Comparison of ENCODE assay signal across 1 cellular context in genomic region chr10:110774069-110775021, GRCh38.
TF ChIP-seq lines count a peak whose summit lies in the region.

No MANE protein-coding gene starts in this region.

TF ChIP-seq in HepG2, 621 proteins besides CTCF, POLR2A, EP300 and RAD21 (continued from another document):
- TF ChIP-seq ZBTB40 (IDR thresholded peaks at IDR 0.05) (no peak), ZBTB40 (CRISPR knock-in tag; IDR thresholded peaks at IDR 0.05) (no peak; the same call in 1 of the 2 replicates), HDAC6 (IDR thresholded peaks at IDR 0.05; ENCODE audit: low read depth, low read length) (no peak), IRX3 (CRISPR knock-in tag; IDR thresholded peaks at IDR 0.05; ENCODE audit: borderline replicate concordance, low read depth) (no peak), TIGD3 (CRISPR knock-in tag; IDR thresholded peaks at IDR 0.05; ENCODE audit: borderline replicate concordance) (no peak), PAX8 (CRISPR knock-in tag; IDR thresholded peaks at IDR 0.05; ENCODE audit: borderline replicate concordance) (no peak), HNF4A (CRISPR knock-in tag; IDR thresholded peaks at IDR 0.05) (peak; percentile 82), SNAI1 (CRISPR knock-in tag; IDR thresholded peaks at IDR 0.05; ENCODE audit: borderline replicate concordance) (no peak), HHEX (CRISPR knock-in tag; IDR thresholded peaks at IDR 0.05) (0 out of 2 replicates have a peak, but pooled peaks have one; percentile 16), NCOR1 (IDR thresholded peaks at IDR 0.05; ENCODE audit: borderline replicate concordance, low read length) (peak; percentile 73; the same call in 1 of the 2 replicates), HNF4G (IDR thresholded peaks at IDR 0.05; ENCODE audit: borderline replicate concordance, low read depth, low read length) (peak; percentile 67; the same call in 1 of the 2 replicates), HNF4G (CRISPR knock-in tag; IDR thresholded peaks at IDR 0.05; ENCODE audit: borderline replicate concordance, low read depth) (no peak), HOXA9 (CRISPR knock-in tag; IDR thresholded peaks at IDR 0.05; ENCODE audit: borderline replicate concordance) (no peak), NFKB2 (CRISPR knock-in tag; IDR thresholded peaks at IDR 0.05; ENCODE audit: borderline replicate concordance) (no peak), KLF6 (CRISPR knock-in tag; IDR thresholded peaks at IDR 0.05) (no peak), MAF1 (CRISPR knock-in tag; IDR thresholded peaks at IDR 0.05; ENCODE audit: borderline replicate concordance) (no peak), CEBPG (CRISPR knock-in tag; IDR thresholded peaks at IDR 0.05) (0 out of 2 replicates have a peak, but pooled peaks have one; percentile 9), ZNF468 (CRISPR knock-in tag; IDR thresholded peaks at IDR 0.05) (no peak), KDM6A (CRISPR knock-in tag; IDR thresholded peaks at IDR 0.05; ENCODE audit: low read depth) (0 out of 2 replicates have a peak, but pooled peaks have one; percentile 50), ZNF235 (CRISPR knock-in tag; IDR thresholded peaks at IDR 0.05; ENCODE audit: borderline replicate concordance) (no peak), ARID4A (CRISPR knock-in tag; IDR thresholded peaks at IDR 0.05; ENCODE audit: borderline replicate concordance) (no peak), BCL6 (CRISPR knock-in tag; IDR thresholded peaks at IDR 0.05) (peak; percentile 92), DMTF1 (CRISPR knock-in tag; IDR thresholded peaks at IDR 0.05) (no peak), ZNF878 (CRISPR knock-in tag; IDR thresholded peaks at IDR 0.05) (no peak), FOXK1 (CRISPR knock-in tag; IDR thresholded peaks at IDR 0.05; ENCODE audit: borderline replicate concordance, low read depth) (no peak), GTF3A (CRISPR knock-in tag; conservative IDR thresholded peaks at IDR 0.05) (no peak), AGO2 (optimal IDR thresholded peaks at IDR 0.05; ENCODE audit: low read depth, low read length) (no peak), ZSCAN21 (CRISPR knock-in tag; IDR thresholded peaks at IDR 0.05; ENCODE audit: borderline replicate concordance) (no peak), RFX3 (CRISPR knock-in tag; IDR thresholded peaks at IDR 0.05) (no peak), ZNF264 (CRISPR knock-in tag; IDR thresholded peaks at IDR 0.05) (no peak), NAIF1 (CRISPR knock-in tag; IDR thresholded peaks at IDR 0.05; ENCODE audit: borderline replicate concordance) (no peak), ZNF879 (CRISPR knock-in tag; IDR thresholded peaks at IDR 0.05) (no peak), ATF7 (IDR thresholded peaks at IDR 0.05) (no peak), ATF7 (CRISPR knock-in tag; IDR thresholded peaks at IDR 0.05) (no peak), NR2F6 (IDR thresholded peaks at IDR 0.05) (peak; percentile 54), NR2F6 (CRISPR knock-in tag; IDR thresholded peaks at IDR 0.05) (peak; percentile 57), FOXP1 (IDR thresholded peaks at IDR 0.05) (0 out of 2 replicates have a peak, but pooled peaks have one; percentile 49), FOXP1 (CRISPR knock-in tag; IDR thresholded peaks at IDR 0.05) (peak; percentile 57), SOX13 (IDR thresholded peaks at IDR 0.05) (no peak), SOX13 (CRISPR knock-in tag; conservative IDR thresholded peaks at IDR 0.05 in 1 of 2, IDR thresholded peaks at IDR 0.05 in 1 of 2) (peak in 1 of 2 experiments; percentile 50; a peak in 1 of 4 replicates), NFKBIZ (CRISPR knock-in tag; IDR thresholded peaks at IDR 0.05) (no peak), KLF13 (CRISPR knock-in tag; IDR thresholded peaks at IDR 0.05) (no peak), RELA (CRISPR knock-in tag; IDR thresholded peaks at IDR 0.05) (no peak), STAT5B (CRISPR knock-in tag; IDR thresholded peaks at IDR 0.05) (no peak), RXRA (CRISPR knock-in tag; IDR thresholded peaks at IDR 0.05) (no peak), BATF2 (CRISPR knock-in tag; IDR thresholded peaks at IDR 0.05) (no peak), MLX (CRISPR knock-in tag; IDR thresholded peaks at IDR 0.05) (0 out of 2 replicates have a peak, but pooled peaks have one; percentile 26)
